16 cellular contexts compared by ENCODE assay signal in genomic region chr2:172053486-172053885, GRCh38.
"Had no signal": no experiment of that assay in that cellular context is flagged by ENCODE, and none has a peak within 500 bp of the region (broad histone marks: within the 10 kb centered on the region; RNA-seq: fewer than 3 reads in every experiment).

No MANE protein-coding gene starts in this region.

- DNase-seq: esophagus squamous epithelium; foreskin fibroblast; immature natural killer cell; kidney; left cardiac atrium; left ventricle myocardium superior; mesenchymal stem cell; naive B cell; occipital lobe; pancreas; right cardiac atrium; small intestine; stimulated activated CD4-positive, alpha-beta T cell treated with anti-CD3 and anti-CD28 coated beads, Interleukin-12 subunit alpha, Interleukin-12 subunit beta, amount 100 ng/mL, for 4 hours; stimulated activated CD4-positive, alpha-beta T cell treated with anti-CD3 and anti-CD28 coated beads, Interleukin-2, amount 100 ng/mL, for 48 hours; stimulated activated naive CD4-positive, alpha-beta T cell treated with Interleukin-2 at 50 U/mL for 16 hours; thyroid gland had no signal
